ENCODE assay signal across 1 cellular context in genomic region chrX:135050603-135051002, GRCh38.
TF ChIP-seq lines count a peak whose summit lies in the region.

No MANE protein-coding gene starts in this region.

TF ChIP-seq in IMR-90, 13 proteins besides CTCF, POLR2A, EP300 and RAD21:
- TF ChIP-seq USF2 (IDR thresholded peaks at IDR 0.05; ENCODE audit: low read depth, low read length) (no peak), MAFK (IDR thresholded peaks at IDR 0.05; ENCODE audit: low read depth, low read length) (no peak), ELK1 (IDR thresholded peaks at IDR 0.05; ENCODE audit: borderline replicate concordance, low read depth, low read length) (no peak), RFX5 (IDR thresholded peaks at IDR 0.05; ENCODE audit: low read depth, low read length) (no peak), BHLHE40 (IDR thresholded peaks at IDR 0.05; ENCODE audit: low read depth, low read length) (no peak), CHD1 (IDR thresholded peaks at IDR 0.05; ENCODE audit: low read depth, low read length) (no peak), MAZ (IDR thresholded peaks at IDR 0.05; ENCODE audit: borderline replicate concordance, low read depth, low read length) (no peak), MXI1 (IDR thresholded peaks at IDR 0.05; ENCODE audit: borderline replicate concordance, low read depth, low read length) (no peak), SMC3 (IDR thresholded peaks at IDR 0.05; ENCODE audit: low read depth, low read length) (no peak), NFE2L2 (IDR thresholded peaks at IDR 0.05; ENCODE audit: low read depth, low read length) (no peak), FOS (IDR thresholded peaks at IDR 0.05; ENCODE audit: low read depth, low read length) (no peak), RCOR1 (IDR thresholded peaks at IDR 0.05; ENCODE audit: insufficient replicate concordance, low read length) (no peak), CEBPB (IDR thresholded peaks at IDR 0.05; ENCODE audit: low read depth, low read length) (no peak)
TF ChIP-seq in IMR-90: peak in this region for 0.
